Comparison of ENCODE assay signal across 1 cellular context in the genomic region with DNA sequence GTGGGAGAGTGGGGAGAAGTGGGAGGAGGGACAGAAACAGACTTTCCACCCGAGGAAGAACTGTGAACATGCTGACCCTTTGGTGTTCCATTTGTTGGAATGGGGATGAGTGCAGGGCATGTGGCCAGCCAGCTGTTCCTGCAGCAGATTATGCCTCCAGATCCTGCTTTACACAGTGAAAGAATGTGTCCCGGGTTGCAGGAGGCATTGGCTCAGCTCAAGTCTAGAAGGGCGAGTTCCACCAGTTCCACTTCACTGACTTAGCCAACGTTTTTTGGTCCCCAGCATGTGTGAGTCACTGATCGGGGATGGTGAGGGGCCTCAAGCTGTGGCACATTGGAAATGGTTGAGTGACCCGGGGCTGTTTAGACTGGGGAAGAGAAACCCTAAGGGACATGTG.
TF ChIP-seq lines count a peak whose summit lies in the region.

No MANE protein-coding gene starts in this region.

TF ChIP-seq in WTC11, 78 proteins besides CTCF, POLR2A, EP300 and RAD21:
- TF ChIP-seq, protein P1, sequence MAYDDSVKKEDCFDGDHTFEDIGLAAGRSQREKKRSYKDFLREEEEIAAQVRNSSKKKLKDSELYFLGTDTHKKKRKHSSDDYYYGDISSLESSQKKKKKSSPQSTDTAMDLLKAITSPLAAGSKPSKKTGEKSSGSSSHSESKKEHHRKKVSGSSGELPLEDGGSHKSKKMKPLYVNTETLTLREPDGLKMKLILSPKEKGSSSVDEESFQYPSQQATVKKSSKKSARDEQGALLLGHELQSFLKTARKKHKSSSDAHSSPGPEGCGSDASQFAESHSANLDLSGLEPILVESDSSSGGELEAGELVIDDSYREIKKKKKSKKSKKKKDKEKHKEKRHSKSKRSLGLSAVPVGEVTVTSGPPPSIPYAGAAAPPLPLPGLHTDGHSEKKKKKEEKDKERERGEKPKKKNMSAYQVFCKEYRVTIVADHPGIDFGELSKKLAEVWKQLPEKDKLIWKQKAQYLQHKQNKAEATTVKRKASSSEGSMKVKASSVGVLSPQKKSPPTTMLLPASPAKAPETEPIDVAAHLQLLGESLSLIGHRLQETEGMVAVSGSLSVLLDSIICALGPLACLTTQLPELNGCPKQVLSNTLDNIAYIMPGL (CRISPR knock-in tag; IDR thresholded peaks at IDR 0.05), result no peak
- no peak for TF ChIP-seq ZNF317 (CRISPR knock-in tag; IDR thresholded peaks at IDR 0.05; ENCODE audit: borderline replicate concordance, low read depth)
- TF ChIP-seq ZNF232 (CRISPR knock-in tag; IDR thresholded peaks at IDR 0.05), result no peak
- TF ChIP-seq ZBTB21 (CRISPR knock-in tag; IDR thresholded peaks at IDR 0.05; ENCODE audit: borderline replicate concordance), result no peak
- TF ChIP-seq, protein P2, sequence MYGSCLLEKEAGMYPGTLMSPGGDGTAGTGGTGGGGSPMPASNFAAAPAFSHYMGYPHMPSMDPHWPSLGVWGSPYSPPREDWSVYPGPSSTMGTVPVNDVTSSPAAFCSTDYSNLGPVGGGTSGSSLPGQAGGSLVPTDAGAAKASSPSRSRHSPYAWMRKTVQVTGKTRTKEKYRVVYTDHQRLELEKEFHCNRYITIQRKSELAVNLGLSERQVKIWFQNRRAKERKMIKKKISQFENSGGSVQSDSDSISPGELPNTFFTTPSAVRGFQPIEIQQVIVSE (CRISPR knock-in tag; IDR thresholded peaks at IDR 0.05; ENCODE audit: borderline replicate concordance), result no peak
- TF ChIP-seq, protein P3, sequence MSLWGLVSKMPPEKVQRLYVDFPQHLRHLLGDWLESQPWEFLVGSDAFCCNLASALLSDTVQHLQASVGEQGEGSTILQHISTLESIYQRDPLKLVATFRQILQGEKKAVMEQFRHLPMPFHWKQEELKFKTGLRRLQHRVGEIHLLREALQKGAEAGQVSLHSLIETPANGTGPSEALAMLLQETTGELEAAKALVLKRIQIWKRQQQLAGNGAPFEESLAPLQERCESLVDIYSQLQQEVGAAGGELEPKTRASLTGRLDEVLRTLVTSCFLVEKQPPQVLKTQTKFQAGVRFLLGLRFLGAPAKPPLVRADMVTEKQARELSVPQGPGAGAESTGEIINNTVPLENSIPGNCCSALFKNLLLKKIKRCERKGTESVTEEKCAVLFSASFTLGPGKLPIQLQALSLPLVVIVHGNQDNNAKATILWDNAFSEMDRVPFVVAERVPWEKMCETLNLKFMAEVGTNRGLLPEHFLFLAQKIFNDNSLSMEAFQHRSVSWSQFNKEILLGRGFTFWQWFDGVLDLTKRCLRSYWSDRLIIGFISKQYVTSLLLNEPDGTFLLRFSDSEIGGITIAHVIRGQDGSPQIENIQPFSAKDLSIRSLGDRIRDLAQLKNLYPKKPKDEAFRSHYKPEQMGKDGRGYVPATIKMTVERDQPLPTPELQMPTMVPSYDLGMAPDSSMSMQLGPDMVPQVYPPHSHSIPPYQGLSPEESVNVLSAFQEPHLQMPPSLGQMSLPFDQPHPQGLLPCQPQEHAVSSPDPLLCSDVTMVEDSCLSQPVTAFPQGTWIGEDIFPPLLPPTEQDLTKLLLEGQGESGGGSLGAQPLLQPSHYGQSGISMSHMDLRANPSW (CRISPR knock-in tag; conservative IDR thresholded peaks at IDR 0.05; ENCODE audit: low read depth), result no peak
- no peak for TF ChIP-seq SMAD3 (CRISPR knock-in tag; IDR thresholded peaks at IDR 0.05; ENCODE audit: borderline replicate concordance)
- TF ChIP-seq GABPB1 (CRISPR knock-in tag; IDR thresholded peaks at IDR 0.05), result no peak
- no peak for TF ChIP-seq NFATC4 (CRISPR knock-in tag; IDR thresholded peaks at IDR 0.05)
- TF ChIP-seq TCF7 (CRISPR knock-in tag; IDR thresholded peaks at IDR 0.05; ENCODE audit: low read depth), result no peak
- TF ChIP-seq, protein P4, sequence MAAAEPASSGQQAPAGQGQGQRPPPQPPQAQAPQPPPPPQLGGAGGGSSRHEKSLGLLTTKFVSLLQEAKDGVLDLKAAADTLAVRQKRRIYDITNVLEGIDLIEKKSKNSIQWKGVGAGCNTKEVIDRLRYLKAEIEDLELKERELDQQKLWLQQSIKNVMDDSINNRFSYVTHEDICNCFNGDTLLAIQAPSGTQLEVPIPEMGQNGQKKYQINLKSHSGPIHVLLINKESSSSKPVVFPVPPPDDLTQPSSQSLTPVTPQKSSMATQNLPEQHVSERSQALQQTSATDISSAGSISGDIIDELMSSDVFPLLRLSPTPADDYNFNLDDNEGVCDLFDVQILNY (CRISPR knock-in tag; IDR thresholded peaks at IDR 0.05), result no peak
- TF ChIP-seq, protein P5, sequence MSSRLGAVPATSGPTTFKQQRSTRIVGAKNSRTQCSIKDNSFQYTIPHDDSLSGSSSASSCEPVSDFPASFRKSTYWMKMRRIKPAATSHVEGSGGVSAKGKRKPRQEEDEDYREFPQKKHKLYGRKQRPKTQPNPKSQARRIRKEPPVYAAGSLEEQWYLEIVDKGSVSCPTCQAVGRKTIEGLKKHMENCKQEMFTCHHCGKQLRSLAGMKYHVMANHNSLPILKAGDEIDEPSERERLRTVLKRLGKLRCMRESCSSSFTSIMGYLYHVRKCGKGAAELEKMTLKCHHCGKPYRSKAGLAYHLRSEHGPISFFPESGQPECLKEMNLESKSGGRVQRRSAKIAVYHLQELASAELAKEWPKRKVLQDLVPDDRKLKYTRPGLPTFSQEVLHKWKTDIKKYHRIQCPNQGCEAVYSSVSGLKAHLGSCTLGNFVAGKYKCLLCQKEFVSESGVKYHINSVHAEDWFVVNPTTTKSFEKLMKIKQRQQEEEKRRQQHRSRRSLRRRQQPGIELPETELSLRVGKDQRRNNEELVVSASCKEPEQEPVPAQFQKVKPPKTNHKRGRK (CRISPR knock-in tag; IDR thresholded peaks at IDR 0.05; ENCODE audit: borderline replicate concordance), result no peak
- no peak for TF ChIP-seq JUN (CRISPR knock-in tag; IDR thresholded peaks at IDR 0.05)
- no peak for TF ChIP-seq TP53 (CRISPR knock-in tag; IDR thresholded peaks at IDR 0.05)
- TF ChIP-seq GRHL2 (CRISPR knock-in tag; IDR thresholded peaks at IDR 0.05; ENCODE audit: insufficient replicate concordance, severe bottlenecking), result no peak
- no peak for TF ChIP-seq FOXP1 (CRISPR knock-in tag; IDR thresholded peaks at IDR 0.05; ENCODE audit: borderline replicate concordance)
- TF ChIP-seq CBFB (CRISPR knock-in tag; IDR thresholded peaks at IDR 0.05; ENCODE audit: low read depth), result no peak
- TF ChIP-seq, protein P6, sequence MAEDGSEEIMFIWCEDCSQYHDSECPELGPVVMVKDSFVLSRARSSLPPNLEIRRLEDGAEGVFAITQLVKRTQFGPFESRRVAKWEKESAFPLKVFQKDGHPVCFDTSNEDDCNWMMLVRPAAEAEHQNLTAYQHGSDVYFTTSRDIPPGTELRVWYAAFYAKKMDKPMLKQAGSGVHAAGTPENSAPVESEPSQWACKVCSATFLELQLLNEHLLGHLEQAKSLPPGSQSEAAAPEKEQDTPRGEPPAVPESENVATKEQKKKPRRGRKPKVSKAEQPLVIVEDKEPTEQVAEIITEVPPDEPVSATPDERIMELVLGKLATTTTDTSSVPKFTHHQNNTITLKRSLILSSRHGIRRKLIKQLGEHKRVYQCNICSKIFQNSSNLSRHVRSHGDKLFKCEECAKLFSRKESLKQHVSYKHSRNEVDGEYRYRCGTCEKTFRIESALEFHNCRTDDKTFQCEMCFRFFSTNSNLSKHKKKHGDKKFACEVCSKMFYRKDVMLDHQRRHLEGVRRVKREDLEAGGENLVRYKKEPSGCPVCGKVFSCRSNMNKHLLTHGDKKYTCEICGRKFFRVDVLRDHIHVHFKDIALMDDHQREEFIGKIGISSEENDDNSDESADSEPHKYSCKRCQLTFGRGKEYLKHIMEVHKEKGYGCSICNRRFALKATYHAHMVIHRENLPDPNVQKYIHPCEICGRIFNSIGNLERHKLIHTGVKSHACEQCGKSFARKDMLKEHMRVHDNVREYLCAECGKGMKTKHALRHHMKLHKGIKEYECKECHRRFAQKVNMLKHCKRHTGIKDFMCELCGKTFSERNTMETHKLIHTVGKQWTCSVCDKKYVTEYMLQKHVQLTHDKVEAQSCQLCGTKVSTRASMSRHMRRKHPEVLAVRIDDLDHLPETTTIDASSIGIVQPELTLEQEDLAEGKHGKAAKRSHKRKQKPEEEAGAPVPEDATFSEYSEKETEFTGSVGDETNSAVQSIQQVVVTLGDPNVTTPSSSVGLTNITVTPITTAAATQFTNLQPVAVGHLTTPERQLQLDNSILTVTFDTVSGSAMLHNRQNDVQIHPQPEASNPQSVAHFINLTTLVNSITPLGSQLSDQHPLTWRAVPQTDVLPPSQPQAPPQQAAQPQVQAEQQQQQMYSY (CRISPR knock-in tag; IDR thresholded peaks at IDR 0.05), result no peak
- TF ChIP-seq NFE2L1 (CRISPR knock-in tag; IDR thresholded peaks at IDR 0.05), result no peak
- TF ChIP-seq, protein P7, sequence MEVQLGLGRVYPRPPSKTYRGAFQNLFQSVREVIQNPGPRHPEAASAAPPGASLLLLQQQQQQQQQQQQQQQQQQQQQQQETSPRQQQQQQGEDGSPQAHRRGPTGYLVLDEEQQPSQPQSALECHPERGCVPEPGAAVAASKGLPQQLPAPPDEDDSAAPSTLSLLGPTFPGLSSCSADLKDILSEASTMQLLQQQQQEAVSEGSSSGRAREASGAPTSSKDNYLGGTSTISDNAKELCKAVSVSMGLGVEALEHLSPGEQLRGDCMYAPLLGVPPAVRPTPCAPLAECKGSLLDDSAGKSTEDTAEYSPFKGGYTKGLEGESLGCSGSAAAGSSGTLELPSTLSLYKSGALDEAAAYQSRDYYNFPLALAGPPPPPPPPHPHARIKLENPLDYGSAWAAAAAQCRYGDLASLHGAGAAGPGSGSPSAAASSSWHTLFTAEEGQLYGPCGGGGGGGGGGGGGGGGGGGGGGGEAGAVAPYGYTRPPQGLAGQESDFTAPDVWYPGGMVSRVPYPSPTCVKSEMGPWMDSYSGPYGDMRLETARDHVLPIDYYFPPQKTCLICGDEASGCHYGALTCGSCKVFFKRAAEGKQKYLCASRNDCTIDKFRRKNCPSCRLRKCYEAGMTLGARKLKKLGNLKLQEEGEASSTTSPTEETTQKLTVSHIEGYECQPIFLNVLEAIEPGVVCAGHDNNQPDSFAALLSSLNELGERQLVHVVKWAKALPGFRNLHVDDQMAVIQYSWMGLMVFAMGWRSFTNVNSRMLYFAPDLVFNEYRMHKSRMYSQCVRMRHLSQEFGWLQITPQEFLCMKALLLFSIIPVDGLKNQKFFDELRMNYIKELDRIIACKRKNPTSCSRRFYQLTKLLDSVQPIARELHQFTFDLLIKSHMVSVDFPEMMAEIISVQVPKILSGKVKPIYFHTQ (CRISPR knock-in tag; IDR thresholded peaks at IDR 0.05), result no peak
TF ChIP-seq in WTC11: peak in this region for 0.
